1 cellular context compared by ENCODE assay signal in the genomic region with DNA sequence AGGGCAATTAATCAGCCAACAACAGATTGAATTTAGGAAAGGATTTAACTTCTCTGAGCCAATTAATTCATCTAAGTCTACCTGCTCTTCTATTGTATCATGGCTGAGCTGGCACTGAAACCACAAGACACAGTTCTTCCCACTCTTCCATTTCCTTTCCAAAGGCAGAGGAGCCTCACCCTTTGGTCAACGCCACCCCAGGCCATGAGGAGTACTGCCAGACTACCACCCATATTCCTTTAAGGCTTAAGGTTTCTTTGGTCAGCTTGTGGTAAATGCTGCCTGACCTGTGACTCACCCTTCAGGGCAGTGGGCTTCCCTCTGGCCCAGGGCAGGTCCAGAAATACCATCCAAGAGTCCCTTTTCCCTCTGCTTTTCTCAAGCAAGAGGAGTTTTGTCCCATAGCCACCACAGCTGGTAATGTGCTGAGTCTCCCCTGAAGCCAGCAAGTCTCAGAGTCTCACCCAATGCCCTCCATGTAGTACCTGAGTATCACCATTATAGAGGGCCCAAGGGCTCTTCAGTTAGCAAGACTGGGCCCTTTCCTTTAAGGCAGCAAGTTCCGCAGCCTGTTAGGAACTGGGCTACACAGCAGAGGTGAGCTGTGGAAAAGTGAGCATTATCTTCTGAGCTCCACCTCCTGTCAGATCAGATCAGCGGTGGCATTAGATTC.
TF ChIP-seq lines count a peak whose summit lies in the region.

No MANE protein-coding gene starts in this region.

TF ChIP-seq in HepG2, 621 proteins besides CTCF, POLR2A, EP300 and RAD21 (continued from another document):
- TF ChIP-seq HOXA3 (CRISPR knock-in tag; IDR thresholded peaks at IDR 0.05) (no peak), TMF1 (CRISPR knock-in tag; IDR thresholded peaks at IDR 0.05; ENCODE audit: low read depth) (no peak), ZNF136 (CRISPR knock-in tag; IDR thresholded peaks at IDR 0.05; ENCODE audit: low read depth) (no peak), ZNF20 (CRISPR knock-in tag; IDR thresholded peaks at IDR 0.05) (no peak), ZNF225 (CRISPR knock-in tag; IDR thresholded peaks at IDR 0.05) (no peak), ZNF251 (CRISPR knock-in tag; IDR thresholded peaks at IDR 0.05) (no peak), TEAD3 (CRISPR knock-in tag; optimal IDR thresholded peaks at IDR 0.05; ENCODE audit: borderline replicate concordance) (no peak), ZNF775 (CRISPR knock-in tag; IDR thresholded peaks at IDR 0.05; ENCODE audit: borderline replicate concordance) (no peak), NFE2L2 (IDR thresholded peaks at IDR 0.05; ENCODE audit: low read length) (no peak), ZNF30 (CRISPR knock-in tag; IDR thresholded peaks at IDR 0.05) (no peak), RBAK (CRISPR knock-in tag; IDR thresholded peaks at IDR 0.05) (no peak)
- TF ChIP-seq, protein P1, sequence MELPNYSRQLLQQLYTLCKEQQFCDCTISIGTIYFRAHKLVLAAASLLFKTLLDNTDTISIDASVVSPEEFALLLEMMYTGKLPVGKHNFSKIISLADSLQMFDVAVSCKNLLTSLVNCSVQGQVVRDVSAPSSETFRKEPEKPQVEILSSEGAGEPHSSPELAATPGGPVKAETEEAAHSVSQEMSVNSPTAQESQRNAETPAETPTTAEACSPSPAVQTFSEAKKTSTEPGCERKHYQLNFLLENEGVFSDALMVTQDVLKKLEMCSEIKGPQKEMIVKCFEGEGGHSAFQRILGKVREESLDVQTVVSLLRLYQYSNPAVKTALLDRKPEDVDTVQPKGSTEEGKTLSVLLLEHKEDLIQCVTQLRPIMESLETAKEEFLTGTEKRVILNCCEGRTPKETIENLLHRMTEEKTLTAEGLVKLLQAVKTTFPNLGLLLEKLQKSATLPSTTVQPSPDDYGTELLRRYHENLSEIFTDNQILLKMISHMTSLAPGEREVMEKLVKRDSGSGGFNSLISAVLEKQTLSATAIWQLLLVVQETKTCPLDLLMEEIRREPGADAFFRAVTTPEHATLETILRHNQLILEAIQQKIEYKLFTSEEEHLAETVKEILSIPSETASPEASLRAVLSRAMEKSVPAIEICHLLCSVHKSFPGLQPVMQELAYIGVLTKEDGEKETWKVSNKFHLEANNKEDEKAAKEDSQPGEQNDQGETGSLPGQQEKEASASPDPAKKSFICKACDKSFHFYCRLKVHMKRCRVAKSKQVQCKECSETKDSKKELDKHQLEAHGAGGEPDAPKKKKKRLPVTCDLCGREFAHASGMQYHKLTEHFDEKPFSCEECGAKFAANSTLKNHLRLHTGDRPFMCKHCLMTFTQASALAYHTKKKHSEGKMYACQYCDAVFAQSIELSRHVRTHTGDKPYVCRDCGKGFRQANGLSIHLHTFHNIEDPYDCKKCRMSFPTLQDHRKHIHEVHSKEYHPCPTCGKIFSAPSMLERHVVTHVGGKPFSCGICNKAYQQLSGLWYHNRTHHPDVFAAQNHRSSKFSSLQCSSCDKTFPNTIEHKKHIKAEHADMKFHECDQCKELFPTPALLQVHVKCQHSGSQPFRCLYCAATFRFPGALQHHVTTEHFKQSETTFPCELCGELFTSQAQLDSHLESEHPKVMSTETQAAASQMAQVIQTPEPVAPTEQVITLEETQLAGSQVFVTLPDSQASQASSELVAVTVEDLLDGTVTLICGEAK (IDR thresholded peaks at IDR 0.05) = no peak
- TF ChIP-seq, protein P1 (CRISPR knock-in tag; IDR thresholded peaks at IDR 0.05) = no peak
- TF ChIP-seq, protein P2, sequence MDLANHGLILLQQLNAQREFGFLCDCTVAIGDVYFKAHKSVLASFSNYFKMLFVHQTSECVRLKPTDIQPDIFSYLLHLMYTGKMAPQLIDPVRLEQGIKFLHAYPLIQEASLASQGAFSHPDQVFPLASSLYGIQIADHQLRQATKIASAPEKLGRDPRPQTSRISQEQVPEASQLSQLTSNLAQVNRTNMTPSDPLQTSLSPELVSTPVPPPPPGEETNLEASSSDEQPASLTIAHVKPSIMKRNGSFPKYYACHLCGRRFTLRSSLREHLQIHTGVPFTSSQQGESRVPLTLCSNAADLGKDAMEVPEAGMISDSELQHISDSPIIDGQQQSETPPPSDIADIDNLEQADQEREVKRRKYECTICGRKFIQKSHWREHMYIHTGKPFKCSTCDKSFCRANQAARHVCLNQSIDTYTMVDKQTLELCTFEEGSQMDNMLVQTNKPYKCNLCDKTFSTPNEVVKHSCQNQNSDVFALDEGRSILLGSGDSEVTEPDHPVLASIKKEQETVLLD (CRISPR knock-in tag; IDR thresholded peaks at IDR 0.05; ENCODE audit: low read depth) = no peak
- TF ChIP-seq, protein P3, sequence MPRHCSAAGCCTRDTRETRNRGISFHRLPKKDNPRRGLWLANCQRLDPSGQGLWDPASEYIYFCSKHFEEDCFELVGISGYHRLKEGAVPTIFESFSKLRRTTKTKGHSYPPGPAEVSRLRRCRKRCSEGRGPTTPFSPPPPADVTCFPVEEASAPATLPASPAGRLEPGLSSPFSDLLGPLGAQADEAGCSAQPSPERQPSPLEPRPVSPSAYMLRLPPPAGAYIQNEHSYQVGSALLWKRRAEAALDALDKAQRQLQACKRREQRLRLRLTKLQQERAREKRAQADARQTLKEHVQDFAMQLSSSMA (CRISPR knock-in tag; IDR thresholded peaks at IDR 0.05) = no peak
- TF ChIP-seq, protein P4, sequence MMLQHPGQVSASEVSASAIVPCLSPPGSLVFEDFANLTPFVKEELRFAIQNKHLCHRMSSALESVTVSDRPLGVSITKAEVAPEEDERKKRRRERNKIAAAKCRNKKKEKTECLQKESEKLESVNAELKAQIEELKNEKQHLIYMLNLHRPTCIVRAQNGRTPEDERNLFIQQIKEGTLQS (CRISPR knock-in tag; IDR thresholded peaks at IDR 0.05) = no peak
